In the genomic region with DNA sequence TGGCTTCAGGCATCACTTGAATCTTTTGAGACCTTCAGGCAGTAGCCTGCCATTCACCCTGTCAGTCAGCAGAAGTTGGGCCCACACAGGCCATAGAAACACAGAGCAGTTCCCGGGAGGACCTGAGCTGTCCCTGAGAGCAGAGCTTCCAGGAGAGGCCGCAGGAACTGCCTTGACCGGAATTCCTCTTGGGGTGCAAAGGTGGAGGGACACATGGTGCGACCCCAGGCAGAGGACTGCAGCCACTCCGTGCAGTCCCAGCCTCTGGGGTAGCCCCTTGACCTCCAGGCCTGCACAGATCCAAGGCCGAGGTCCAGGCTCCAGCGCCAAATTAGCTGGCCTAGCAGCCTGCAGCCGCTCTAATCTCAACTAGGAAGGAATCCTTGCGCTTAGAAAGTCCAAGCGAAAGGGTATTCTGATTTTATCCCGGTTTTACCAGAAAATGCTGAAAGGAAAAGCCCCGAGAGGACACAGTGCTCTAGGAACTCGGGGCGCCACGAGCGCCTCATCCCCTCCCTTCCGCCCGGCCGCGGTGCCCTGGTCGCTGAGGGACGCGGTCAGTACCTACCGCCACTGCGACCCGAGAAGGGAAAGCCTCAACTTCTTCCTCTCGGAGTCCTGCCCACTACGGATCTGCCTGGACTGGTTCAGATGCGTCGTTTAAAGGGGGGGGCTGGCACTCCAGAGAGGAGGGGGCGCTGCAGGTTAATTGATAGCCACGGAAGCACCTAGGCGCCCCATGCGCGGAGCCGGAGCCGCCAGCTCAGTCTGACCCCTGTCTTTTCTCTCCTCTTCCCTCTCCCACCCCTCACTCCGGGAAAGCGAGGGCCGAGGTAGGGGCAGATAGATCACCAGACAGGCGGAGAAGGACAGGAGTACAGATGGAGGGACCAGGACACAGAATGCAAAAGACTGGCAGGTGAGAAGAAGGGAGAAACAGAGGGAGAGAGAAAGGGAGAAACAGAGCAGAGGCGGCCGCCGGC, we compare ENCODE assay signal across 1 cellular context.
TF ChIP-seq lines count a peak whose summit lies in the region.

No MANE protein-coding gene starts in this region.

TF ChIP-seq in H1, 55 proteins besides CTCF, POLR2A, EP300 and RAD21:
- TF ChIP-seq EZH2 (IDR thresholded peaks at IDR 0.05; ENCODE audit: low read depth, low read length, severe bottlenecking) (peak; percentile 100), SUZ12 (IDR thresholded peaks at IDR 0.05; ENCODE audit: low read length) (peak; percentile 100), CBX8 (IDR thresholded peaks at IDR 0.05; ENCODE audit: borderline replicate concordance, low read depth, low read length) (peak; percentile 56; the same call in 1 of the 2 replicates), SP1 (IDR thresholded peaks at IDR 0.05; ENCODE audit: low read depth, low read length) (no peak), KDM4A (IDR thresholded peaks at IDR 0.05; ENCODE audit: low read depth, low read length, severe bottlenecking) (no peak), TBP (IDR thresholded peaks at IDR 0.05; ENCODE audit: low read depth, low read length) (no peak), RNF2 (IDR thresholded peaks at IDR 0.05; ENCODE audit: borderline replicate concordance, low read depth, low read length, missing control alignments, poor library complexity, severe bottlenecking) (peak; percentile 77)
- TF ChIP-seq, protein P1, sequence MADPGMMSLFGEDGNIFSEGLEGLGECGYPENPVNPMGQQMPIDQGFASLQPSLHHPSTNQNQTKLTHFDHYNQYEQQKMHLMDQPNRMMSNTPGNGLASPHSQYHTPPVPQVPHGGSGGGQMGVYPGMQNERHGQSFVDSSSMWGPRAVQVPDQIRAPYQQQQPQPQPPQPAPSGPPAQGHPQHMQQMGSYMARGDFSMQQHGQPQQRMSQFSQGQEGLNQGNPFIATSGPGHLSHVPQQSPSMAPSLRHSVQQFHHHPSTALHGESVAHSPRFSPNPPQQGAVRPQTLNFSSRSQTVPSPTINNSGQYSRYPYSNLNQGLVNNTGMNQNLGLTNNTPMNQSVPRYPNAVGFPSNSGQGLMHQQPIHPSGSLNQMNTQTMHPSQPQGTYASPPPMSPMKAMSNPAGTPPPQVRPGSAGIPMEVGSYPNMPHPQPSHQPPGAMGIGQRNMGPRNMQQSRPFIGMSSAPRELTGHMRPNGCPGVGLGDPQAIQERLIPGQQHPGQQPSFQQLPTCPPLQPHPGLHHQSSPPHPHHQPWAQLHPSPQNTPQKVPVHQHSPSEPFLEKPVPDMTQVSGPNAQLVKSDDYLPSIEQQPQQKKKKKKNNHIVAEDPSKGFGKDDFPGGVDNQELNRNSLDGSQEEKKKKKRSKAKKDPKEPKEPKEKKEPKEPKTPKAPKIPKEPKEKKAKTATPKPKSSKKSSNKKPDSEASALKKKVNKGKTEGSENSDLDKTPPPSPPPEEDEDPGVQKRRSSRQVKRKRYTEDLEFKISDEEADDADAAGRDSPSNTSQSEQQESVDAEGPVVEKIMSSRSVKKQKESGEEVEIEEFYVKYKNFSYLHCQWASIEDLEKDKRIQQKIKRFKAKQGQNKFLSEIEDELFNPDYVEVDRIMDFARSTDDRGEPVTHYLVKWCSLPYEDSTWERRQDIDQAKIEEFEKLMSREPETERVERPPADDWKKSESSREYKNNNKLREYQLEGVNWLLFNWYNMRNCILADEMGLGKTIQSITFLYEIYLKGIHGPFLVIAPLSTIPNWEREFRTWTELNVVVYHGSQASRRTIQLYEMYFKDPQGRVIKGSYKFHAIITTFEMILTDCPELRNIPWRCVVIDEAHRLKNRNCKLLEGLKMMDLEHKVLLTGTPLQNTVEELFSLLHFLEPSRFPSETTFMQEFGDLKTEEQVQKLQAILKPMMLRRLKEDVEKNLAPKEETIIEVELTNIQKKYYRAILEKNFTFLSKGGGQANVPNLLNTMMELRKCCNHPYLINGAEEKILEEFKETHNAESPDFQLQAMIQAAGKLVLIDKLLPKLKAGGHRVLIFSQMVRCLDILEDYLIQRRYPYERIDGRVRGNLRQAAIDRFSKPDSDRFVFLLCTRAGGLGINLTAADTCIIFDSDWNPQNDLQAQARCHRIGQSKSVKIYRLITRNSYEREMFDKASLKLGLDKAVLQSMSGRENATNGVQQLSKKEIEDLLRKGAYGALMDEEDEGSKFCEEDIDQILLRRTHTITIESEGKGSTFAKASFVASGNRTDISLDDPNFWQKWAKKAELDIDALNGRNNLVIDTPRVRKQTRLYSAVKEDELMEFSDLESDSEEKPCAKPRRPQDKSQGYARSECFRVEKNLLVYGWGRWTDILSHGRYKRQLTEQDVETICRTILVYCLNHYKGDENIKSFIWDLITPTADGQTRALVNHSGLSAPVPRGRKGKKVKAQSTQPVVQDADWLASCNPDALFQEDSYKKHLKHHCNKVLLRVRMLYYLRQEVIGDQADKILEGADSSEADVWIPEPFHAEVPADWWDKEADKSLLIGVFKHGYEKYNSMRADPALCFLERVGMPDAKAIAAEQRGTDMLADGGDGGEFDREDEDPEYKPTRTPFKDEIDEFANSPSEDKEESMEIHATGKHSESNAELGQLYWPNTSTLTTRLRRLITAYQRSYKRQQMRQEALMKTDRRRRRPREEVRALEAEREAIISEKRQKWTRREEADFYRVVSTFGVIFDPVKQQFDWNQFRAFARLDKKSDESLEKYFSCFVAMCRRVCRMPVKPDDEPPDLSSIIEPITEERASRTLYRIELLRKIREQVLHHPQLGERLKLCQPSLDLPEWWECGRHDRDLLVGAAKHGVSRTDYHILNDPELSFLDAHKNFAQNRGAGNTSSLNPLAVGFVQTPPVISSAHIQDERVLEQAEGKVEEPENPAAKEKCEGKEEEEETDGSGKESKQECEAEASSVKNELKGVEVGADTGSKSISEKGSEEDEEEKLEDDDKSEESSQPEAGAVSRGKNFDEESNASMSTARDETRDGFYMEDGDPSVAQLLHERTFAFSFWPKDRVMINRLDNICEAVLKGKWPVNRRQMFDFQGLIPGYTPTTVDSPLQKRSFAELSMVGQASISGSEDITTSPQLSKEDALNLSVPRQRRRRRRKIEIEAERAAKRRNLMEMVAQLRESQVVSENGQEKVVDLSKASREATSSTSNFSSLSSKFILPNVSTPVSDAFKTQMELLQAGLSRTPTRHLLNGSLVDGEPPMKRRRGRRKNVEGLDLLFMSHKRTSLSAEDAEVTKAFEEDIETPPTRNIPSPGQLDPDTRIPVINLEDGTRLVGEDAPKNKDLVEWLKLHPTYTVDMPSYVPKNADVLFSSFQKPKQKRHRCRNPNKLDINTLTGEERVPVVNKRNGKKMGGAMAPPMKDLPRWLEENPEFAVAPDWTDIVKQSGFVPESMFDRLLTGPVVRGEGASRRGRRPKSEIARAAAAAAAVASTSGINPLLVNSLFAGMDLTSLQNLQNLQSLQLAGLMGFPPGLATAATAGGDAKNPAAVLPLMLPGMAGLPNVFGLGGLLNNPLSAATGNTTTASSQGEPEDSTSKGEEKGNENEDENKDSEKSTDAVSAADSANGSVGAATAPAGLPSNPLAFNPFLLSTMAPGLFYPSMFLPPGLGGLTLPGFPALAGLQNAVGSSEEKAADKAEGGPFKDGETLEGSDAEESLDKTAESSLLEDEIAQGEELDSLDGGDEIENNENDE (IDR thresholded peaks at IDR 0.05; ENCODE audit: insufficient replicate concordance, low read length): no peak
- TF ChIP-seq, protein P2, sequence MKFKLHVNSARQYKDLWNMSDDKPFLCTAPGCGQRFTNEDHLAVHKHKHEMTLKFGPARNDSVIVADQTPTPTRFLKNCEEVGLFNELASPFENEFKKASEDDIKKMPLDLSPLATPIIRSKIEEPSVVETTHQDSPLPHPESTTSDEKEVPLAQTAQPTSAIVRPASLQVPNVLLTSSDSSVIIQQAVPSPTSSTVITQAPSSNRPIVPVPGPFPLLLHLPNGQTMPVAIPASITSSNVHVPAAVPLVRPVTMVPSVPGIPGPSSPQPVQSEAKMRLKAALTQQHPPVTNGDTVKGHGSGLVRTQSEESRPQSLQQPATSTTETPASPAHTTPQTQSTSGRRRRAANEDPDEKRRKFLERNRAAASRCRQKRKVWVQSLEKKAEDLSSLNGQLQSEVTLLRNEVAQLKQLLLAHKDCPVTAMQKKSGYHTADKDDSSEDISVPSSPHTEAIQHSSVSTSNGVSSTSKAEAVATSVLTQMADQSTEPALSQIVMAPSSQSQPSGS (IDR thresholded peaks at IDR 0.05; ENCODE audit: low read length): no peak
